ENCODE assay signal across 21 cellular contexts in genomic region chr7:30148426-30148825, GRCh38. TPM values are rescaled to one million over a fixed set of nuclear protein-coding genes. Genes with fewer than 3 reads are reported as not detected.
A peak's percentile ranks its signal among the peaks of the same experiment; 100 is the strongest.
DNase-seq lines count a peak whose midpoint lies in the region; ATAC-seq and TF ChIP-seq lines count a peak whose summit lies in the region.
"Had no signal": no experiment of that assay in that cellular context is flagged by ENCODE, and none has a peak within 500 bp of the region (broad histone marks: within the 10 kb centered on the region; RNA-seq: fewer than 3 reads in every experiment).

No MANE protein-coding gene starts in this region.

- no peaks in the 10 kb centered on the region for H3K27me3 Mint-ChIP-seq in activated CD4-positive, alpha-beta T cell treated with anti-CD3 and anti-CD28 coated beads for 36 hours
- peaks cover 0 to 2% of the 10 kb centered on the region in 2 donors for H3K27me3 Mint-ChIP-seq in natural killer cell (ENCODE audit: low read depth in 2 of 2)
- no peaks in the 10 kb centered on the region for H3K27me3 Mint-ChIP-seq in activated CD8-positive, alpha-beta T cell treated with anti-CD3 and anti-CD28 coated beads, Interleukin-2, amount 10 ng/mL, durations not matched to agents 7 days and 5 days (ENCODE audit: low read depth)

- H3K79me2 ChIP-seq in PC-9 (ENCODE audit: low read depth): no peaks in the 10 kb centered on the region

- WGBS in stomach, 5 donors: 92 to 99% (median 96%) methylated on average over 5 of the region's 5 CpGs

- no peak overlapping the region for H3K4me3 ChIP-seq in PC-9
- H3K4me3 ChIP-seq in stomach: no peak overlapping the region
- H3K4me3 ChIP-seq: heart right ventricle, left ventricle myocardium inferior, sigmoid colon, thyroid gland had no signal

- peaks cover 27% of the 10 kb centered on the region; the same call in 1 of the 2 replicates for H3K27me3 ChIP-seq in PC-9 (ENCODE audit: insufficient read depth, low read depth)
- H3K27me3 ChIP-seq in stomach: no peaks in the 10 kb centered on the region
- H3K27me3 ChIP-seq: heart right ventricle, sigmoid colon, thyroid gland had no signal

- TF ChIP-seq CTCF in PC-9 (conservative IDR thresholded peaks at IDR 0.05) (no peak), stomach (IDR thresholded peaks at IDR 0.05) (no peak), natural killer cell (IDR thresholded peaks at IDR 0.05) (no peak)

- TSS peak; percentile 79 for BruUV-seq in PC-9 (replicated peaks; lab: Mats Ljungman, UMichigan)

- H3K9me3 ChIP-seq in PC-9 (ENCODE audit: insufficient read depth, low read depth) (no peaks in the 10 kb centered on the region), stomach (no peaks in the 10 kb centered on the region)
- H3K9me3 ChIP-seq: heart right ventricle, left ventricle myocardium inferior, sigmoid colon, thyroid gland had no signal

- peaks cover 22% of the 10 kb centered on the region for H3K4me1 ChIP-seq in PC-9 (replicated peaks; ENCODE audit: insufficient read depth)
- peaks cover 7 to 61% (median 37%) of the 10 kb centered on the region in 4 donors for H3K4me1 ChIP-seq in stomach

- no peak overlapping the region for H3K4me3 Mint-ChIP-seq in activated CD4-positive, alpha-beta T cell treated with anti-CD3 and anti-CD28 coated beads for 36 hours
- H3K4me3 Mint-ChIP-seq in natural killer cell: no peak overlapping the region
- no peak overlapping the region for H3K4me3 Mint-ChIP-seq in activated CD8-positive, alpha-beta T cell treated with anti-CD3 and anti-CD28 coated beads, Interleukin-2, amount 10 ng/mL, durations not matched to agents 7 days and 5 days
- H3K4me3 Mint-ChIP-seq: neural crest cell had no signal

- H3K9me3 Mint-ChIP-seq in activated CD4-positive, alpha-beta T cell treated with anti-CD3 and anti-CD28 coated beads for 36 hours (ENCODE audit: low read depth): no peaks in the 10 kb centered on the region
- H3K9me3 Mint-ChIP-seq in natural killer cell: no peaks in the 10 kb centered on the region
- H3K9me3 Mint-ChIP-seq in activated CD8-positive, alpha-beta T cell treated with anti-CD3 and anti-CD28 coated beads, Interleukin-2, amount 10 ng/mL, durations not matched to agents 7 days and 5 days (ENCODE audit: insufficient read depth): no peaks in the 10 kb centered on the region
- H3K9me3 Mint-ChIP-seq: neural crest cell had no signal

- intact Hi-C loops in activated CD4-positive, alpha-beta T cell treated with anti-CD3 and anti-CD28 coated beads for 36 hours (cut with DNase I, micrococcal nuclease): no loop called here
- intact Hi-C loops in PC-9 (cut with micrococcal nuclease; ENCODE audit: unreplicated experiment) (loop anchor here (2.0 to 10.0 kb wide), 2 partner anchors 18 to 356 kb away; partner anchors contain the start of gene GGCT), stomach (cut with DNase I; ENCODE audit: low total_unique reads) (no loop called here), natural killer cell (cut with micrococcal nuclease) (no loop called here)

- no peaks in the 10 kb centered on the region for H3K9me2 ChIP-seq in PC-9 (ENCODE audit: insufficient read depth)

- H3K36me3 Mint-ChIP-seq in activated CD4-positive, alpha-beta T cell treated with anti-CD3 and anti-CD28 coated beads for 36 hours (ENCODE audit: low read depth): peaks cover 3% of the 10 kb centered on the region
- no peaks in the 10 kb centered on the region for H3K36me3 Mint-ChIP-seq in natural killer cell
- no peaks in the 10 kb centered on the region for H3K36me3 Mint-ChIP-seq in activated CD8-positive, alpha-beta T cell treated with anti-CD3 and anti-CD28 coated beads, Interleukin-2, amount 10 ng/mL, durations not matched to agents 7 days and 5 days (ENCODE audit: low read depth)

- CTCF ChIA-PET in activated CD4-positive, alpha-beta T cell treated with anti-CD3 and anti-CD28 coated beads for 36 hours (lab: Charles Lee): interaction anchor here (0.6 kb wide), 2 partner anchors 90 to 224 kb away, joined by 3 to 5 read pairs; no protein-coding TSS in a partner anchor
- CTCF ChIA-PET in PC-9 (lab: Charles Lee): no interaction called here
- CTCF ChIA-PET in activated CD8-positive, alpha-beta T cell treated with anti-CD3 and anti-CD28 coated beads, Interleukin-2, amount 10 ng/mL, durations not matched to agents 7 days and 5 days (lab: Charles Lee): interaction anchor here (1.1 to 1.3 kb wide), 2 partner anchors 14 to 16 kb away, joined by 3 to 4 read pairs; no protein-coding TSS in a partner anchor

- peaks cover 7% of the 10 kb centered on the region for H3K4me1 Mint-ChIP-seq in activated CD4-positive, alpha-beta T cell treated with anti-CD3 and anti-CD28 coated beads for 36 hours
- H3K4me1 Mint-ChIP-seq in natural killer cell: no peaks in the 10 kb centered on the region
- peaks cover 9% of the 10 kb centered on the region for H3K4me1 Mint-ChIP-seq in activated CD8-positive, alpha-beta T cell treated with anti-CD3 and anti-CD28 coated beads, Interleukin-2, amount 10 ng/mL, durations not matched to agents 7 days and 5 days (ENCODE audit: low read depth)
- H3K4me1 Mint-ChIP-seq: neural crest cell had no signal

- TF ChIP-seq POLR2A in stomach (IDR thresholded peaks at IDR 0.05): no peak

- DNase-seq in activated CD4-positive, alpha-beta T cell treated with anti-CD3 and anti-CD28 coated beads for 36 hours: no peak
- DNase-seq in activated CD4-positive, alpha-beta T cell treated with anti-CD3 and anti-CD28 coated beads for 1 hour: no peak
- DNase-seq in PC-9: no peak
- DNase-seq in epithelial cell of prostate (ENCODE audit: low read depth, low spot score): no peak
- no peak for DNase-seq in stomach
- DNase-seq in natural killer cell: no peak
- no peak for DNase-seq in activated CD8-positive, alpha-beta T cell treated with anti-CD3 and anti-CD28 coated beads, Interleukin-2, amount 10 ng/mL, durations not matched to agents 7 days and 5 days
- DNase-seq: 8988T, activated T-cell treated with anti-CD3 and anti-CD28 coated beads for 4 hours, amniotic stem cell, COR-L47, heart right ventricle, left ventricle myocardium inferior, NCI-H1105 treated with DMSO at 0.1 percent for 48 hours, NCI-H774, OCI-M1, SIG-M5, sigmoid colon, thyroid gland had no signal

- H3K4me2 ChIP-seq in PC-9: no peak overlapping the region

- POLR2A ChIA-PET in activated CD4-positive, alpha-beta T cell treated with anti-CD3 and anti-CD28 coated beads for 36 hours (lab: Charles Lee): interaction anchor here (1.5 kb wide), 1 partner anchor 13 kb away, joined by 10 read pairs; the partner anchor contains the start of gene MTURN
- POLR2A ChIA-PET in PC-9 (lab: Charles Lee; ENCODE audit: unreplicated experiment): interaction anchor here (0.6 to 0.8 kb wide), 2 partner anchors 29 to 243 kb away, joined by 3 to 4 read pairs; no protein-coding TSS in a partner anchor
- POLR2A ChIA-PET in activated CD8-positive, alpha-beta T cell treated with anti-CD3 and anti-CD28 coated beads, Interleukin-2, amount 10 ng/mL, durations not matched to agents 7 days and 5 days (lab: Charles Lee): interaction anchor here (0.9 to 1.2 kb wide), 3 partner anchors 13 to 121 kb away, joined by 3 to 5 read pairs (median 3); no protein-coding TSS in a partner anchor

- ATAC-seq in activated CD4-positive, alpha-beta T cell treated with anti-CD3 and anti-CD28 coated beads for 36 hours: peak; percentile 36
- no peak for ATAC-seq in HG03354 (IDR thresholded peaks at IDR 0.05; ENCODE audit: poor library complexity, severe bottlenecking, unreplicated experiment)
- ATAC-seq in natural killer cell: no peak
- ATAC-seq in activated CD8-positive, alpha-beta T cell treated with anti-CD3 and anti-CD28 coated beads, Interleukin-2, amount 10 ng/mL, durations not matched to agents 7 days and 5 days: no peak
- ATAC-seq: heart right ventricle had no signal

- TF ChIP-seq EP300 in stomach (IDR thresholded peaks at IDR 0.05): no peak

- H4K20me1 ChIP-seq in PC-9 (ENCODE audit: insufficient read depth): peaks cover 5% of the 10 kb centered on the region; the same call in 1 of the 2 replicates

- H2AFZ ChIP-seq in PC-9: no peak overlapping the region

- no peak overlapping the region for H3K27ac Mint-ChIP-seq in activated CD4-positive, alpha-beta T cell treated with anti-CD3 and anti-CD28 coated beads for 36 hours
- H3K27ac Mint-ChIP-seq in natural killer cell: no peak overlapping the region
- no peak overlapping the region for H3K27ac Mint-ChIP-seq in activated CD8-positive, alpha-beta T cell treated with anti-CD3 and anti-CD28 coated beads, Interleukin-2, amount 10 ng/mL, durations not matched to agents 7 days and 5 days

- H3K27ac ChIP-seq in PC-9 (no peak overlapping the region), epithelial cell of prostate (peak overlapping the region; percentile 57), stomach (peak overlapping the region; percentile 16 to 69 (median 36))
- H3K27ac ChIP-seq: left ventricle myocardium inferior, sigmoid colon, thyroid gland had no signal

- H3K36me3 ChIP-seq in PC-9 (ENCODE audit: low read depth): no peaks in the 10 kb centered on the region
- H3K36me3 ChIP-seq in stomach: peaks cover 5 to 32% (median 27%) of the 10 kb centered on the region in 4 donors
- H3K36me3 ChIP-seq: thyroid gland had no signal

- H3F3A ChIP-seq in PC-9 (ENCODE audit: insufficient read depth, low read depth): peaks cover 22% of the 10 kb centered on the region

RNA-seq across cellular contexts. Expression of gene MTURN, which starts 13.6 kb away (rescaled TPM):
- 1 to 10 TPM; 4.2 TPM for total RNA-seq in activated CD4-positive, alpha-beta T cell treated with anti-CD3 and anti-CD28 coated beads for 36 hours
- total RNA-seq in PC-9 (2021) (21.6 and 23.1 TPM in 2 replicates), stomach (10 to 100 TPM in 4 of 5 donors, 1 to 10 TPM in 1; 7.8 to 84.8 (median 38.7) TPM), natural killer cell (10 to 100 TPM; 31.6 to 37.3 (median 32.8) TPM)
- 10 to 100 TPM; 19.5 to 52.7 (median 28.6) TPM for polyA plus RNA-seq in stomach
- 1 to 10 TPM; 1.1 to 1.3 TPM for total RNA-seq in activated CD8-positive, alpha-beta T cell treated with anti-CD3 and anti-CD28 coated beads, Interleukin-2, amount 10 ng/mL, durations not matched to agents 7 days and 5 days
